In genomic region chr14:52730708-52731111, GRCh38 we compare ENCODE assay signal across 1 cellular context.
TF ChIP-seq lines count a peak whose summit lies in the region.

No MANE protein-coding gene starts in this region.

TF ChIP-seq in liver, 16 proteins besides CTCF, POLR2A, EP300 and RAD21 (continued from another document):
- TF ChIP-seq, protein P1, sequence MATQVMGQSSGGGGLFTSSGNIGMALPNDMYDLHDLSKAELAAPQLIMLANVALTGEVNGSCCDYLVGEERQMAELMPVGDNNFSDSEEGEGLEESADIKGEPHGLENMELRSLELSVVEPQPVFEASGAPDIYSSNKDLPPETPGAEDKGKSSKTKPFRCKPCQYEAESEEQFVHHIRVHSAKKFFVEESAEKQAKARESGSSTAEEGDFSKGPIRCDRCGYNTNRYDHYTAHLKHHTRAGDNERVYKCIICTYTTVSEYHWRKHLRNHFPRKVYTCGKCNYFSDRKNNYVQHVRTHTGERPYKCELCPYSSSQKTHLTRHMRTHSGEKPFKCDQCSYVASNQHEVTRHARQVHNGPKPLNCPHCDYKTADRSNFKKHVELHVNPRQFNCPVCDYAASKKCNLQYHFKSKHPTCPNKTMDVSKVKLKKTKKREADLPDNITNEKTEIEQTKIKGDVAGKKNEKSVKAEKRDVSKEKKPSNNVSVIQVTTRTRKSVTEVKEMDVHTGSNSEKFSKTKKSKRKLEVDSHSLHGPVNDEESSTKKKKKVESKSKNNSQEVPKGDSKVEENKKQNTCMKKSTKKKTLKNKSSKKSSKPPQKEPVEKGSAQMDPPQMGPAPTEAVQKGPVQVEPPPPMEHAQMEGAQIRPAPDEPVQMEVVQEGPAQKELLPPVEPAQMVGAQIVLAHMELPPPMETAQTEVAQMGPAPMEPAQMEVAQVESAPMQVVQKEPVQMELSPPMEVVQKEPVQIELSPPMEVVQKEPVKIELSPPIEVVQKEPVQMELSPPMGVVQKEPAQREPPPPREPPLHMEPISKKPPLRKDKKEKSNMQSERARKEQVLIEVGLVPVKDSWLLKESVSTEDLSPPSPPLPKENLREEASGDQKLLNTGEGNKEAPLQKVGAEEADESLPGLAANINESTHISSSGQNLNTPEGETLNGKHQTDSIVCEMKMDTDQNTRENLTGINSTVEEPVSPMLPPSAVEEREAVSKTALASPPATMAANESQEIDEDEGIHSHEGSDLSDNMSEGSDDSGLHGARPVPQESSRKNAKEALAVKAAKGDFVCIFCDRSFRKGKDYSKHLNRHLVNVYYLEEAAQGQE (IDR thresholded peaks at IDR 0.05), result no peak
